Comparison of ENCODE assay signal across 8 cellular contexts in the genomic region with DNA sequence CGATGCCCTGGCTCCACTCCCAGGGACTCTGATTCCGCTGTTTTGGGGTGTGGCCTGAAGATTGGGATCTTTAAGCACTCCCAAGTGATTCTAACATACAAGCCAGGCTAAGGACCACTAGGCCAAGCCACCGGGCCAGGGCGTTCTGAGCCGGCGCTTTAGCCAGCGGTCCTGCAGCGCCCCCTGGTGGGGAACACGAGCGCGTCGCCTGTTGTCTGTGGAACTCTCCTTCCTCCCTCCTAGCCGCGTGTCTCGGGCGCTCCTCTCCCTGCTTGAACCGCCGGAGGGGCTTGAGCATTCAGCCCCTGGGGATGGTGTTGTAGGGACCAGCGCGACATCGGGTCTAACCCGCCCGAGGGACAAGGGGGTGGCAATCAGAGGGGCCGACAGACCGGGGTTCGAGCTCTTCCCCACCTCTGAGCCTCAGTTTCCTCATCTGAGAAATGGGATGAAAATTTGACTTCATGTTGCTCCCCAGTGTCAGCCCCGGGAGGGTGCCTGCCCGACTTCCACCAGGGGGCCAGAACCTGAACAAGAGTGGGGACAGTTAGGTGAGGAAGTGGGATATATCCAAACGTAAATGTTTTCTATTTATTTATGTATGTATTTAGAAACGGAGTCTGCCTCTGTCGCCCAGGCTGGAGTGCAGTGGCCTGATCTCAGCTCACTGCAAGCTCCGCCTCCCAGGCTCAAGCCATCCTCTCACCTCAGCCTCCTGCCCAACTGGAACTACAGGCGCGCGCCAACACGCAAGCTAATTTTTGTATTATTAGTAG. TPM values are rescaled to one million over a fixed set of nuclear protein-coding genes. Genes with fewer than 3 reads are reported as not detected.
DNase-seq lines count a peak whose midpoint lies in the region; ATAC-seq and TF ChIP-seq lines count a peak whose summit lies in the region.

No MANE protein-coding gene starts in this region.

- peaks cover 2% of the 10 kb centered on the region for H3K9me3 Mint-ChIP-seq in CD8-positive, alpha-beta T cell

- H3K27ac Mint-ChIP-seq in CD8-positive, alpha-beta T cell: no peak overlapping the region

- peak; percentile 94 for TF ChIP-seq CTCF in CD8-positive, alpha-beta T cell (IDR thresholded peaks at IDR 0.05)
- TF ChIP-seq CTCF in PC-9 (conservative IDR thresholded peaks at IDR 0.05) (peak; percentile 98), fibroblast of the aortic adventitia (IDR thresholded peaks at IDR 0.05; ENCODE audit: insufficient read depth, low read length) (peak; percentile 94)

- no peak overlapping the region for H3K4me3 Mint-ChIP-seq in CD8-positive, alpha-beta T cell

- POLR2A ChIA-PET in CD8-positive, alpha-beta T cell (lab: Charles Lee): interaction anchor here (0.8 kb wide), 1 partner anchor 112 kb away, joined by 3 read pairs; no protein-coding TSS in a partner anchor
- POLR2A ChIA-PET in PC-9 (lab: Charles Lee; ENCODE audit: unreplicated experiment): no interaction called here

- peak; percentile 73 for ATAC-seq in CD8-positive, alpha-beta T cell
- ATAC-seq in HG03135 (IDR thresholded peaks at IDR 0.05; ENCODE audit: unreplicated experiment): no peak

- peak overlapping the region; percentile 37; the same call in 1 of the 2 replicates for H3K4me2 ChIP-seq in PC-9

- H3K27me3 Mint-ChIP-seq in CD8-positive, alpha-beta T cell (ENCODE audit: low read depth): peaks cover 20% of the 10 kb centered on the region

- intact Hi-C loops in CD8-positive, alpha-beta T cell (cut with DNase I, micrococcal nuclease): loop anchor here (1.0 to 10.0 kb wide), 5 partner anchors 25 to 233 kb away; no protein-coding TSS in a partner anchor
- intact Hi-C loops in PC-9 (cut with micrococcal nuclease; ENCODE audit: unreplicated experiment): loop anchor here (1.0 to 5.0 kb wide), 4 partner anchors 111 to 486 kb away; no protein-coding TSS in a partner anchor

- H3K36me3 ChIP-seq in CD8-positive, alpha-beta T cell (ENCODE audit: insufficient read depth, low read length): no peaks in the 10 kb centered on the region
- no peaks in the 10 kb centered on the region for H3K36me3 ChIP-seq in PC-9 (ENCODE audit: low read depth)

- no peaks in the 10 kb centered on the region for H3K36me3 Mint-ChIP-seq in CD8-positive, alpha-beta T cell

- H3K9me3 ChIP-seq in CD8-positive, alpha-beta T cell (ENCODE audit: low read length): no peaks in the 10 kb centered on the region
- H3K9me3 ChIP-seq in PC-9 (ENCODE audit: insufficient read depth, low read depth): no peaks in the 10 kb centered on the region

- no peaks in the 10 kb centered on the region for H3K79me2 ChIP-seq in PC-9 (ENCODE audit: low read depth)

- CTCF ChIA-PET in CD8-positive, alpha-beta T cell (lab: Charles Lee): interaction anchor here (0.6 to 20.2 kb wide), 17 partner anchors 9 to 272 kb away, joined by 3 to 459 read pairs (median 3); no protein-coding TSS in a partner anchor
- CTCF ChIA-PET in PC-9 (lab: Charles Lee): interaction anchor here (0.5 to 1.5 kb wide), 3 partner anchors 84 to 232 kb away, joined by 3 to 4 read pairs (median 3); no protein-coding TSS in a partner anchor

- no peaks in the 10 kb centered on the region for H3K9me2 ChIP-seq in PC-9 (ENCODE audit: insufficient read depth)

- H3F3A ChIP-seq in PC-9 (ENCODE audit: insufficient read depth, low read depth): no peaks in the 10 kb centered on the region

- no peaks in the 10 kb centered on the region for H4K20me1 ChIP-seq in PC-9 (ENCODE audit: insufficient read depth)

- no TSS peak for BruUV-seq in PC-9 (replicated peaks; lab: Mats Ljungman, UMichigan)

- no peak overlapping the region for H3K27ac ChIP-seq in CD8-positive, alpha-beta T cell (ENCODE audit: low read depth, low read length)
- H3K27ac ChIP-seq in PC-9 (no peak overlapping the region), substantia nigra (ENCODE audit: low read depth, low read length, poor library complexity, severe bottlenecking) (no peak overlapping the region)

- no peak overlapping the region for H2AFZ ChIP-seq in PC-9

- H3K4me1 Mint-ChIP-seq in CD8-positive, alpha-beta T cell (ENCODE audit: low read depth): peaks cover 14% of the 10 kb centered on the region

- DNase-seq in CD8-positive, alpha-beta T cell: peak; percentile 63 to 88 (median 78)
- DNase-seq in HT1080 (ENCODE audit: low read depth) (peak; percentile 44), PC-9 (peak; percentile 51 to 76), activated T-helper 1 cell treated with Interleukin-2 at 50 U/mL for 16 hours (ENCODE audit: low read depth) (peak; percentile 67), fibroblast of the aortic adventitia (ENCODE audit: low read depth) (peak; percentile 90), nucleus accumbens (lab: John Stamatoyannopoulos, UW) (peak in 48 of 56 donors; percentile 15 to 85 (median 64)), substantia nigra (lab: John Stamatoyannopoulos, UW) (peak in 46 of 49 donors; percentile 15 to 90 (median 66))

- H3K4me1 ChIP-seq in CD8-positive, alpha-beta T cell (ENCODE audit: insufficient read depth, low read length): peaks cover 17% of the 10 kb centered on the region
- H3K4me1 ChIP-seq in PC-9 (replicated peaks; ENCODE audit: insufficient read depth): no peaks in the 10 kb centered on the region; the same call in 1 of the 2 replicates

- no peaks in the 10 kb centered on the region for H3K27me3 ChIP-seq in CD8-positive, alpha-beta T cell (ENCODE audit: insufficient read depth, low read length)
- peaks cover 6% of the 10 kb centered on the region; the same call in 1 of the 2 replicates for H3K27me3 ChIP-seq in PC-9 (ENCODE audit: insufficient read depth, low read depth)

- H3K4me3 ChIP-seq in CD8-positive, alpha-beta T cell (ENCODE audit: low read depth, low read length): no peak overlapping the region
- no peak overlapping the region for H3K4me3 ChIP-seq in PC-9
- no peak overlapping the region for H3K4me3 ChIP-seq in fibroblast of the aortic adventitia (ENCODE audit: low read depth, low read length)

RNA-seq across cellular contexts. Expression of a gene that starts 18.0 kb away (rescaled TPM):
- not detected for total RNA-seq in CD8-positive, alpha-beta T cell
- total RNA-seq in HT1080 (2014; rRNA removed; shearing (Covaris generic)): not detected in 2 replicates
- polyA plus RNA-seq in HT1080 (2015; cell fraction: cytosol; rRNA removed): not detected in 2 replicates
- polyA plus RNA-seq in HT1080 (2015; cell fraction: nucleus; rRNA removed): not detected in 2 replicates
- total RNA-seq in PC-9 (2021) (not detected in 2 replicates), fibroblast of the aortic adventitia (ENCODE audit: low replicate concordance) (1.6 and 6.3 TPM in 2 replicates)

RNA-seq across cellular contexts. Expression of a gene that starts 42.3 kb away (rescaled TPM):
- not detected for total RNA-seq in CD8-positive, alpha-beta T cell
- not detected in 2 replicates for total RNA-seq in HT1080 (2014; rRNA removed; shearing (Covaris generic))
- not detected in 2 replicates for polyA plus RNA-seq in HT1080 (2015; cell fraction: cytosol; rRNA removed)
- polyA plus RNA-seq in HT1080 (2015; cell fraction: nucleus; rRNA removed): not detected in 2 replicates
- total RNA-seq in PC-9 (2021) (not detected in 2 replicates), fibroblast of the aortic adventitia (ENCODE audit: low replicate concordance) (2.1 and 2.3 TPM in 2 replicates)
